11 cellular contexts compared by ENCODE assay signal in the genomic region with DNA sequence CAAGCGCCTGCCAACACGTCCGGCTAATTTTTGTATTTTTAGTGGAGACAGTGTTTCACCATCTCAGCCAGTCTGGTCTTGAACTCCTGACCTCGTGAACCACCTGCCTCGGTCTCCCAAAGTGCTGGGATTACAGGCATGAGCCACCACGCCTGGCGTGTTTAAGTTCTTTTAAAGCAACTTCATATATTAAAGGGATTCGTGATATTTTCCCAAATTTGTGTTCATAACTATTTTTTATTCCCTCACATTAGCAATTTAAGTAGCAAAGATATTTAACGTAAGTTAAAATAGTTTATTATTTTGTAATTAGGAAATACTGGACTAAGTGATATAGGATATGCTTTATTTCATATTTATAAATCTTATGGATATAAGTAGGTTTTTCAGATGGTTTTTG.
"Had no signal": no experiment of that assay in that cellular context is flagged by ENCODE, and none has a peak within 500 bp of the region (broad histone marks: within the 10 kb centered on the region; RNA-seq: fewer than 3 reads in every experiment).

No MANE protein-coding gene starts in this region.

- H3K9me3 ChIP-seq: HAP-1 had no signal

- H2AFZ ChIP-seq: GM23248, GM23338 had no signal

- H3K4me2 ChIP-seq: GM23338 had no signal

- H3K27ac ChIP-seq: GM23248 had no signal

- H3K9ac ChIP-seq: GM23248 had no signal

- ATAC-seq: GM23338, HCT116 had no signal

- H3K4me3 ChIP-seq: GM23248, GM23338, HAP-1 had no signal

- DNase-seq: GM23248, GOT3, H7, H9, HCEC 1CT, HFFc6 had no signal

- FAIRE-seq: H1, H54 had no signal
